ENCODE assay signal across 21 cellular contexts in genomic region chr7:44380179-44380830, GRCh38. TPM values are rescaled to one million over a fixed set of nuclear protein-coding genes. Genes with fewer than 3 reads are reported as not detected.
DNase-seq lines count a peak whose midpoint lies in the region; ATAC-seq and TF ChIP-seq lines count a peak whose summit lies in the region.
"Had no signal": no experiment of that assay in that cellular context is flagged by ENCODE, and none has a peak within 500 bp of the region (broad histone marks: within the 10 kb centered on the region; RNA-seq: fewer than 3 reads in every experiment).

No MANE protein-coding gene starts in this region.

- H3K27ac ChIP-seq in CD4-positive, alpha-beta T cell (ENCODE audit: low read depth, low read length), result no peak overlapping the region
- H3K27ac ChIP-seq in cingulate gyrus (ENCODE audit: low read depth, low read length) (peak overlapping the region; percentile 3), mesenchymal stem cell (ENCODE audit: low read length, poor library complexity, severe bottlenecking) (no peak overlapping the region)
- H3K27ac ChIP-seq: left ventricle myocardium inferior had no signal

- no peak overlapping the region for H3K9ac ChIP-seq in mesenchymal stem cell (ENCODE audit: low read length)

- H3K4me3 ChIP-seq in mesenchymal stem cell (ENCODE audit: insufficient read depth in 1 of 2, low read depth in 1 of 2, low read length in 2 of 2), result no peak overlapping the region
- H3K4me3 ChIP-seq: ascending aorta, left ventricle myocardium inferior had no signal

- WGBS in mesenchymal stem cell, result 94% methylated on average over 1 of the region's 2 CpGs

- H3K36me3 Mint-ChIP-seq in CD4-positive, alpha-beta T cell (ENCODE audit: low read depth), result peaks cover 24% of the 10 kb centered on the region
- peaks cover 7% of the 10 kb centered on the region for H3K36me3 Mint-ChIP-seq in HFFc6 (ENCODE audit: low read depth)

- peak overlapping the region; percentile 21 for H2AK5ac ChIP-seq in mesenchymal stem cell (ENCODE audit: low read length, severe bottlenecking)

- H3K18ac ChIP-seq in mesenchymal stem cell (ENCODE audit: low read depth in 1 of 2, low read length in 2 of 2), result peak overlapping the region; percentile 71 to 84

- DNase-seq in CD4-positive, alpha-beta T cell, result no peak
- DNase-seq in HFFc6 (no peak), mesenchymal stem cell (no peak), DMS53 (lab: John Stamatoyannopoulos, UW) (no peak), DMS79 (lab: John Stamatoyannopoulos, UW) (no peak), NCI-H748 (lab: John Stamatoyannopoulos, UW; ENCODE audit: unreplicated experiment) (no peak)
- DNase-seq in stimulated activated CD4-positive, alpha-beta T cell treated with anti-CD3 and anti-CD28 coated beads, Interleukin-2, amount 100 ng/mL, for 24 hours, result no peak
- DNase-seq: activated CD8-positive, alpha-beta T cell treated with anti-CD3 and anti-CD28 coated beads for 36 hours; activated naive CD4-positive, alpha-beta T cell treated with anti-CD3 and anti-CD28 coated beads, Interleukin-2, amount 10 ng/mL, durations not matched to agents 7 days and 5 days; activated T-cell treated with anti-CD3 and anti-CD28 coated beads, Interleukin-2, amount 50 U/mL, for 48 hours; cerebellar nuclear complex; left ventricle myocardium inferior; NCI-H1694 treated with DMSO at 0.1 percent for 48 hours; NCI-H2227 treated with DMSO at 0.1 percent for 48 hours; small intestine; stimulated activated CD4-positive, alpha-beta T cell treated with anti-CD3 and anti-CD28 coated beads, Interleukin-4, amount 100 ng/mL, for 1 hour; trophoblast cell had no signal

- H2BK15ac ChIP-seq in mesenchymal stem cell (ENCODE audit: low read depth, poor library complexity, severe bottlenecking), result no peak overlapping the region

- H3K27ac Mint-ChIP-seq in CD4-positive, alpha-beta T cell, result peak overlapping the region; percentile 49
- H3K27ac Mint-ChIP-seq in HFFc6, result peak overlapping the region; percentile 93
- H3K27ac Mint-ChIP-seq: activated naive CD4-positive, alpha-beta T cell treated with anti-CD3 and anti-CD28 coated beads, Interleukin-2, amount 10 ng/mL, durations not matched to agents 7 days and 5 days; WTC11 had no signal

- no peak overlapping the region for H3K23ac ChIP-seq in mesenchymal stem cell (ENCODE audit: low read length in 2 of 2)

- no peaks in the 10 kb centered on the region for H3K27me3 ChIP-seq in CD4-positive, alpha-beta T cell (ENCODE audit: control insufficient read depth, insufficient read depth, low read length)
- H3K27me3 ChIP-seq in mesenchymal stem cell (ENCODE audit: control insufficient read depth in 1 of 2, insufficient read depth in 1 of 2, low read length in 2 of 2), result no peaks in the 10 kb centered on the region
- H3K27me3 ChIP-seq: ascending aorta had no signal

- no peak overlapping the region for H3K4me2 ChIP-seq in mesenchymal stem cell (ENCODE audit: low read length, poor library complexity, severe bottlenecking)

- no peaks in the 10 kb centered on the region for H3K9me3 Mint-ChIP-seq in CD4-positive, alpha-beta T cell
- H3K9me3 Mint-ChIP-seq in HFFc6, result no peaks in the 10 kb centered on the region
- H3K9me3 Mint-ChIP-seq: activated CD8-positive, alpha-beta T cell treated with anti-CD3 and anti-CD28 coated beads for 36 hours; activated naive CD4-positive, alpha-beta T cell treated with anti-CD3 and anti-CD28 coated beads, Interleukin-2, amount 10 ng/mL, durations not matched to agents 7 days and 5 days; stimulated activated naive CD8-positive, alpha-beta T cell treated with anti-CD3 and anti-CD28 coated beads, Interleukin-15, amount 100 ng/mL, for 72 hours; WTC11 had no signal

- peaks cover 11 to 38% of the 10 kb centered on the region in 2 experiments for H3K36me3 ChIP-seq in mesenchymal stem cell (ENCODE audit: control insufficient read depth in 1 of 2, insufficient read depth in 2 of 2, low read depth in 1 of 2, low read length in 2 of 2)

- no peak overlapping the region for H2AFZ ChIP-seq in mesenchymal stem cell (ENCODE audit: low read depth, low read length)

- H3K4me1 ChIP-seq in mesenchymal stem cell (ENCODE audit: control insufficient read depth, insufficient read depth, low read depth, low read length), result peaks cover 57% of the 10 kb centered on the region

- TF ChIP-seq CTCF in CD4-positive, alpha-beta T cell (IDR thresholded peaks at IDR 0.05), result no peak
- TF ChIP-seq CTCF in HFFc6 (IDR thresholded peaks at IDR 0.05), result no peak

- intact Hi-C loops in CD4-positive, alpha-beta T cell (cut with DNase I, micrococcal nuclease), result no loop called here

- H4K8ac ChIP-seq in mesenchymal stem cell (ENCODE audit: low read length), result no peak overlapping the region

- CTCF ChIA-PET in CD4-positive, alpha-beta T cell (lab: Charles Lee), result no interaction called here

- peak overlapping the region; percentile 16 to 35 for H3K4ac ChIP-seq in mesenchymal stem cell (ENCODE audit: low read depth in 1 of 2, low read length in 2 of 2)

- peaks cover 17% of the 10 kb centered on the region for H3K79me1 ChIP-seq in mesenchymal stem cell (replicated peaks; ENCODE audit: low read length, poor library complexity, severe bottlenecking)

- no peaks in the 10 kb centered on the region for H3K27me3 Mint-ChIP-seq in CD4-positive, alpha-beta T cell
- peaks cover 7% of the 10 kb centered on the region for H3K27me3 Mint-ChIP-seq in HFFc6 (ENCODE audit: insufficient read depth)
- H3K27me3 Mint-ChIP-seq: activated CD8-positive, alpha-beta T cell treated with anti-CD3 and anti-CD28 coated beads for 36 hours; stimulated activated naive CD8-positive, alpha-beta T cell treated with anti-CD3 and anti-CD28 coated beads, Interleukin-15, amount 100 ng/mL, for 72 hours had no signal

- H2BK5ac ChIP-seq in mesenchymal stem cell (ENCODE audit: low read depth, low read length, poor library complexity, severe bottlenecking), result no peak overlapping the region

- H3K4me3 Mint-ChIP-seq in CD4-positive, alpha-beta T cell, result no peak overlapping the region
- H3K4me3 Mint-ChIP-seq in HFFc6, result peak overlapping the region; percentile 32; the same call in 1 of the 2 replicates
- H3K4me3 Mint-ChIP-seq: activated CD8-positive, alpha-beta T cell treated with anti-CD3 and anti-CD28 coated beads for 36 hours; activated naive CD4-positive, alpha-beta T cell treated with anti-CD3 and anti-CD28 coated beads, Interleukin-2, amount 10 ng/mL, durations not matched to agents 7 days and 5 days; stimulated activated naive CD8-positive, alpha-beta T cell treated with anti-CD3 and anti-CD28 coated beads, Interleukin-15, amount 100 ng/mL, for 72 hours; WTC11 had no signal

- H2BK120ac ChIP-seq in mesenchymal stem cell (ENCODE audit: low read depth, low read length), result peak overlapping the region; percentile 2

- H3K9me3 ChIP-seq in CD4-positive, alpha-beta T cell (ENCODE audit: control insufficient read depth, low read length), result no peaks in the 10 kb centered on the region
- H3K9me3 ChIP-seq in mesenchymal stem cell (ENCODE audit: control insufficient read depth, low read length), result no peaks in the 10 kb centered on the region
- H3K9me3 ChIP-seq: ascending aorta, left ventricle myocardium inferior had no signal

- peak overlapping the region; percentile 67 to 85 for H2BK12ac ChIP-seq in mesenchymal stem cell (ENCODE audit: low read length in 2 of 2)

- no peak for ATAC-seq in CD4-positive, alpha-beta T cell (ENCODE audit: poor library complexity)
- ATAC-seq: activated CD8-positive, alpha-beta T cell treated with anti-CD3 and anti-CD28 coated beads for 36 hours; stimulated activated naive CD8-positive, alpha-beta T cell treated with anti-CD3 and anti-CD28 coated beads, Interleukin-15, amount 100 ng/mL, for 72 hours; WTC11 had no signal

- H4K91ac ChIP-seq in mesenchymal stem cell (ENCODE audit: low read length), result peak overlapping the region; percentile 93

- POLR2A ChIA-PET in CD4-positive, alpha-beta T cell (lab: Charles Lee), result no interaction called here

- peak overlapping the region in 1 of 2 experiments; percentile 88 for H3K14ac ChIP-seq in mesenchymal stem cell (ENCODE audit: low read length in 2 of 2)

- no peaks in the 10 kb centered on the region for H3K4me1 Mint-ChIP-seq in CD4-positive, alpha-beta T cell (ENCODE audit: low read depth)
- peaks cover 80% of the 10 kb centered on the region for H3K4me1 Mint-ChIP-seq in HFFc6 (ENCODE audit: low read depth)
- H3K4me1 Mint-ChIP-seq: activated naive CD4-positive, alpha-beta T cell treated with anti-CD3 and anti-CD28 coated beads, Interleukin-2, amount 10 ng/mL, durations not matched to agents 7 days and 5 days; WTC11 had no signal

RNA-seq across cellular contexts. Expression of gene CAMK2B, which starts 54.9 kb away (rescaled TPM):
- not detected for total RNA-seq in CD4-positive, alpha-beta T cell
- total RNA-seq in HFFc6 (2021; fragmentation: NEBNext Ultra II Directional; extraction: Animal tissue kit (Norgen Biotek cat#: 25700)), result under 1 TPM in 2 of 6 experiments, not detected in 4; 0.11 to 0.41 TPM
- 0.04 TPM for polyA plus RNA-seq in mesenchymal stem cell (2013, experiment 1 of 2)
- polyA plus RNA-seq in mesenchymal stem cell (2013, experiment 2 of 2), result 0.12 TPM
